8 cellular contexts compared by ENCODE assay signal in genomic region chr14:30005114-30005698, GRCh38.
A peak's percentile ranks its signal among the peaks of the same experiment; 100 is the strongest.
DNase-seq lines count a peak whose midpoint lies in the region; ATAC-seq and TF ChIP-seq lines count a peak whose summit lies in the region.

No MANE protein-coding gene starts in this region.

- CTCF ChIA-PET in T-cell (lab: Charles Lee): no interaction called here

- H3K9ac ChIP-seq in colonic mucosa (ENCODE audit: low read depth in 2 of 2, low read length in 2 of 2): no peak overlapping the region

- no peaks in the 10 kb centered on the region for H3K9me3 ChIP-seq in colonic mucosa
- no peaks in the 10 kb centered on the region for H3K9me3 ChIP-seq in lower lobe of right lung

- peak; percentile 54 for TF ChIP-seq CTCF in GM12873 (IDR thresholded peaks at IDR 0.05; ENCODE audit: insufficient read depth, low read depth, low read length, missing control alignments)
- TF ChIP-seq CTCF in HL-60 (IDR thresholded peaks at IDR 0.05; ENCODE audit: insufficient read depth, low read length): peak; percentile 27
- TF ChIP-seq CTCF in colonic mucosa (IDR thresholded peaks at IDR 0.05): peak; percentile 66
- TF ChIP-seq CTCF in lower lobe of right lung (IDR thresholded peaks at IDR 0.05): peak; percentile 69

- no peaks in the 10 kb centered on the region for H3K27me3 ChIP-seq in HL-60 (ENCODE audit: insufficient read depth, poor library complexity, severe bottlenecking)
- H3K27me3 ChIP-seq in colonic mucosa: no peaks in the 10 kb centered on the region
- no peaks in the 10 kb centered on the region for H3K27me3 ChIP-seq in lower lobe of right lung (ENCODE audit: low read depth)

- no peak overlapping the region for H3K4me3 ChIP-seq in HL-60 (replicated peaks; ENCODE audit: insufficient read depth, low read length)
- no peak overlapping the region for H3K4me3 ChIP-seq in colonic mucosa
- no peak overlapping the region for H3K4me3 ChIP-seq in lower lobe of right lung

- no peaks in the 10 kb centered on the region for H3K27me3 Mint-ChIP-seq in T-cell

- peaks cover 0 to 12% (median 10%) of the 10 kb centered on the region in 3 donors for H3K9me3 Mint-ChIP-seq in T-cell

- H3K36me3 ChIP-seq in colonic mucosa (no peaks in the 10 kb centered on the region), lower lobe of right lung (no peaks in the 10 kb centered on the region)

- peak; percentile 68 to 76 for ATAC-seq in lower lobe of right lung
- no peak for ATAC-seq in T-cell (replicated peaks in 1 of 4)
- no peak for ATAC-seq in HG03571 (IDR thresholded peaks at IDR 0.05; ENCODE audit: unreplicated experiment)

- H3K27ac ChIP-seq in HL-60 (replicated peaks) (no peak overlapping the region), colonic mucosa (no peak overlapping the region), lower lobe of right lung (no peak overlapping the region)

- DNase-seq in HL-60 (ENCODE audit: low read depth in 1 of 2, low spot score in 1 of 2) (peak in 1 of 2 experiments; percentile 0), NCI-H748 treated with DMSO at 0.1 percent for 48 hours (lab: John Stamatoyannopoulos, UW) (peak; percentile 73), colonic mucosa (no peak), lower lobe of right lung (no peak), HK-2 (ENCODE audit: unreplicated experiment) (no peak), T-cell (no peak)

- no peak overlapping the region for H3K27ac Mint-ChIP-seq in T-cell

- no peak overlapping the region for H3K4me3 Mint-ChIP-seq in T-cell

- POLR2A ChIA-PET in T-cell (lab: Charles Lee): no interaction called here

- H3K4me1 Mint-ChIP-seq in T-cell: no peaks in the 10 kb centered on the region

- no peaks in the 10 kb centered on the region for H3K4me1 ChIP-seq in colonic mucosa
- no peaks in the 10 kb centered on the region for H3K4me1 ChIP-seq in lower lobe of right lung

- intact Hi-C loops in colonic mucosa (cut with DNase I) (loop anchor here (10.0 kb wide), 1 partner anchor 280 kb away; no protein-coding TSS in a partner anchor), lower lobe of right lung (cut with DNase I) (loop anchor here (10.0 kb wide), 1 partner anchor 460 kb away; no protein-coding TSS in a partner anchor)

- H3K36me3 Mint-ChIP-seq in T-cell: no peaks in the 10 kb centered on the region

Comparison
In these comparisons a context has a peak if more than half of its experiments do, and no peak if none do; other contexts are left out.
1. ATAC-seq: peak in lower lobe of right lung (2 of 2); none in T-cell (0 of 4) and HG03571 (single experiment).
2. Peak in every context shown above with its lines, with median percentiles within 50 percentile points of each other: CTCF ChIP-seq.